24 cellular contexts compared by ENCODE assay signal in genomic region chr5:76754765-76755164, GRCh38. TPM values are rescaled to one million over a fixed set of nuclear protein-coding genes. Genes with fewer than 3 reads are reported as not detected.
A peak's percentile ranks its signal among the peaks of the same experiment; 100 is the strongest.
DNase-seq lines count a peak whose midpoint lies in the region; ATAC-seq, FAIRE-seq and TF ChIP-seq lines count a peak whose summit lies in the region.
"Had no signal": no experiment of that assay in that cellular context is flagged by ENCODE, and none has a peak within 500 bp of the region (broad histone marks: within the 10 kb centered on the region; RNA-seq: fewer than 3 reads in every experiment).

No MANE protein-coding gene starts in this region.

- CTCF ChIA-PET in K562 (lab: Yijun Ruan, JAX; ENCODE audit: low intra/inter-chr PET ratio): no interaction called here

- WGBS in heart left ventricle, 4 donors: 82 to 89% (median 86%) methylated on average over 3 of the region's 3 CpGs
- 20% methylated on average over 3 of the region's 3 CpGs for WGBS in K562 (ENCODE audit: insufficient coverage, low coverage, missing lambda C conversion rate)

- TF ChIP-seq POLR2A in heart left ventricle (IDR thresholded peaks at IDR 0.05): no peak
- TF ChIP-seq POLR2A in K562 (conservative IDR thresholded peaks at IDR 0.05): no peak

- H3K4me3 ChIP-seq in right atrium auricular region (no peak overlapping the region), heart left ventricle (no peak overlapping the region), K562 (no peak overlapping the region)
- H3K4me3 ChIP-seq: BLaER1, GM23248 had no signal

- H3K36me3 ChIP-seq in right atrium auricular region (no peaks in the 10 kb centered on the region), heart left ventricle (no peaks in the 10 kb centered on the region), K562 (ENCODE audit: control insufficient read depth, insufficient read depth, low read length) (no peaks in the 10 kb centered on the region)
- H3K36me3 ChIP-seq: BLaER1 had no signal

- FAIRE-seq in K562 (lab: Jason Lieb, UNC): no peak
- FAIRE-seq: D721Med, GM18507, RCC 7860 had no signal

- no peaks in the 10 kb centered on the region for H3K4me1 ChIP-seq in right atrium auricular region
- H3K4me1 ChIP-seq in heart left ventricle: no peaks in the 10 kb centered on the region
- peaks cover 0 to 1% of the 10 kb centered on the region in 2 experiments; a peak in 1 of 5 replicates for H3K4me1 ChIP-seq in K562 (replicated peaks in 1 of 2; ENCODE audit: control insufficient read depth in 2 of 2, insufficient read depth in 2 of 2, low read length in 2 of 2)
- H3K4me1 ChIP-seq: BLaER1 had no signal

- no peak for TF ChIP-seq RAD21 in K562 (CRISPR knock-in tag; conservative IDR thresholded peaks at IDR 0.05 in 1 of 2, IDR thresholded peaks at IDR 0.05 in 1 of 2)

- H3K4me3 Mint-ChIP-seq in glutamatergic neuron (ENCODE audit: unreplicated experiment): no peak overlapping the region
- H3K4me3 Mint-ChIP-seq: CD4-positive, alpha-beta T cell; H9; IgD-negative memory B cell; T-helper 1 cell treated with Interleukin-12 subunit alpha and Interleukin-12 subunit beta and Interleukin-4 antibody, amounts not matched to agents 30 μg/mL and 1 μg/mL, for 36 hours had no signal

- intact Hi-C loops in heart left ventricle (cut with DNase I) (no loop called here), K562 (cut with micrococcal nuclease) (no loop called here)

- H3K9me3 ChIP-seq in right atrium auricular region (no peaks in the 10 kb centered on the region), heart left ventricle (no peaks in the 10 kb centered on the region), K562 (replicated peaks; ENCODE audit: control insufficient read depth, insufficient read depth, low read depth, low read length) (no peaks in the 10 kb centered on the region)
- H3K9me3 ChIP-seq: BLaER1, SK-N-SH had no signal

- POLR2A ChIA-PET in K562 (lab: Yijun Ruan, JAX): interaction anchor here (0.6 kb wide), 1 partner anchor 12 kb away, joined by 3 read pairs; no protein-coding TSS in a partner anchor

- no peak overlapping the region for H2AFZ ChIP-seq in K562 (ENCODE audit: low read depth, low read length)
- H2AFZ ChIP-seq: GM23248 had no signal

- H3K27me3 ChIP-seq in right atrium auricular region: no peaks in the 10 kb centered on the region
- H3K27me3 ChIP-seq in heart left ventricle: peaks cover 0 to 5% (median 0%) of the 10 kb centered on the region in 9 donors
- H3K27me3 ChIP-seq in K562 (ENCODE audit: control insufficient read depth in 2 of 2, insufficient read depth in 2 of 2, low read length in 2 of 2): no peaks in the 10 kb centered on the region
- H3K27me3 ChIP-seq: BLaER1 had no signal

- peaks cover 5% of the 10 kb centered on the region for H3K4me1 Mint-ChIP-seq in glutamatergic neuron (ENCODE audit: low read depth, unreplicated experiment)
- H3K4me1 Mint-ChIP-seq: H9 had no signal

- H3K27ac Mint-ChIP-seq in glutamatergic neuron (ENCODE audit: unreplicated experiment): no peak overlapping the region
- H3K27ac Mint-ChIP-seq: CD4-positive, alpha-beta T cell; H9; IgD-negative memory B cell; T-helper 1 cell treated with Interleukin-12 subunit alpha and Interleukin-12 subunit beta and Interleukin-4 antibody, amounts not matched to agents 30 μg/mL and 1 μg/mL, for 36 hours had no signal

- no TSS peak for BruUV-seq in K562 (replicated peaks; lab: Mats Ljungman, UMichigan)

- H3K27ac ChIP-seq in right atrium auricular region (no peak overlapping the region), heart left ventricle (no peak overlapping the region), K562 (ENCODE audit: extremely low read depth, low read depth, low read length) (no peak overlapping the region)
- H3K27ac ChIP-seq: BLaER1, GM23248 had no signal

- H3K36me3 Mint-ChIP-seq in glutamatergic neuron (ENCODE audit: unreplicated experiment): no peaks in the 10 kb centered on the region
- H3K36me3 Mint-ChIP-seq: IgD-negative memory B cell had no signal

- no peak for TF ChIP-seq EP300 in K562 (IDR thresholded peaks at IDR 0.05; ENCODE audit: low read length)

- H3K9ac ChIP-seq in K562 (ENCODE audit: insufficient read depth in 1 of 2, low read depth in 2 of 2, low read length in 2 of 2): no peak overlapping the region
- H3K9ac ChIP-seq: BLaER1, GM23248, SK-N-SH had no signal

- in situ Hi-C loops in K562 (cut with MboI): no loop called here

- H3K9me1 ChIP-seq in K562 (ENCODE audit: control insufficient read depth, insufficient read depth, low read length): no peaks in the 10 kb centered on the region

- H3K4me2 ChIP-seq in K562 (ENCODE audit: insufficient read depth, low read length): no peak overlapping the region
- H3K4me2 ChIP-seq: BLaER1, SK-N-SH had no signal

- DNase-seq in NCI-H1417 (lab: John Stamatoyannopoulos, UW) (peak in 2 of 3 experiments; percentile 0 to 52), NCI-H1417 treated with DMSO at 0.1 percent for 48 hours (lab: John Stamatoyannopoulos, UW) (no peak), right atrium auricular region (ENCODE audit: low spot score) (peak; percentile 54), heart left ventricle (no peak), K562 (ENCODE audit: extremely low read depth in 1 of 4, low spot score in 3 of 4) (no peak), glutamatergic neuron (no peak), HK-2 (ENCODE audit: unreplicated experiment) (no peak)
- DNase-seq: 8988T; ACHN; CD4-positive, alpha-beta T cell; GM23248; H9; NCI-H1092; NCI-H2081; NCI-H2171 treated with DMSO at 0.1 percent for 48 hours; SK-N-SH; SW 1271 had no signal

- H4K20me1 ChIP-seq in K562 (replicated peaks; ENCODE audit: control insufficient read depth, insufficient read depth, low read length): no peaks in the 10 kb centered on the region
- H4K20me1 ChIP-seq: BLaER1 had no signal

- TF ChIP-seq CTCF in right atrium auricular region (IDR thresholded peaks at IDR 0.05) (no peak), heart left ventricle (IDR thresholded peaks at IDR 0.05) (no peak), K562 (IDR thresholded peaks at IDR 0.05 in 2 of 3, conservative IDR thresholded peaks at IDR 0.05 in 1 of 3; ENCODE audit: insufficient read depth in 2 of 3, low read depth in 1 of 3, low read length in 3 of 3) (no peak), glutamatergic neuron (IDR thresholded peaks at IDR 0.05; ENCODE audit: partially characterized antibody, unreplicated experiment) (no peak)

- H3K79me2 ChIP-seq in K562 (ENCODE audit: control insufficient read depth, insufficient read depth, low read length): no peaks in the 10 kb centered on the region

- H3K27me3 Mint-ChIP-seq in glutamatergic neuron (ENCODE audit: unreplicated experiment): peaks cover 2% of the 10 kb centered on the region

- ATAC-seq in heart left ventricle (no peak), K562 (no peak), GM19328 (IDR thresholded peaks at IDR 0.05; ENCODE audit: unreplicated experiment) (no peak)

- no peaks in the 10 kb centered on the region for H3K9me3 Mint-ChIP-seq in glutamatergic neuron (ENCODE audit: unreplicated experiment)
- H3K9me3 Mint-ChIP-seq: CD4-positive, alpha-beta T cell; H9; T-helper 1 cell treated with Interleukin-12 subunit alpha and Interleukin-12 subunit beta and Interleukin-4 antibody, amounts not matched to agents 30 μg/mL and 1 μg/mL, for 36 hours had no signal

TF ChIP-seq in K562, 482 proteins besides CTCF, POLR2A, EP300 and RAD21:
- TF ChIP-seq LEF1 (IDR thresholded peaks at IDR 0.05): no peak
- no peak for TF ChIP-seq TAL1 (IDR thresholded peaks at IDR 0.05)
- TF ChIP-seq MEIS2 (IDR thresholded peaks at IDR 0.05; ENCODE audit: partially characterized antibody): peak; percentile 20
- peak; percentile 43; the same call in 1 of the 2 replicates for TF ChIP-seq NFIC (IDR thresholded peaks at IDR 0.05)
- no peak for TF ChIP-seq XRCC5 (IDR thresholded peaks at IDR 0.05; ENCODE audit: low read depth, low read length)

RNA-seq across cellular contexts. Expression of gene F2R, which starts 38.8 kb away (rescaled TPM):
- total RNA-seq in right atrium auricular region: 10 to 100 TPM; 16.1 to 46.7 TPM
- total RNA-seq in heart left ventricle: 10 to 100 TPM in 7 of 9 donors, 1 to 10 TPM in 2; 8.6 to 28.2 (median 13.6) TPM
- 10 to 100 TPM in 1 of 2 donors, 1 to 10 TPM in 1; 2.5 to 19.3 TPM for polyA plus RNA-seq in heart left ventricle
- total RNA-seq in K562 (2011; cell fraction: chromatin; rRNA removed; ENCODE audit: low replicate concordance): 26.4 and 32.1 TPM in 2 replicates
- 29.2 and 33.2 TPM in 2 replicates for total RNA-seq in K562 (2011; cell fraction: nucleolus; rRNA removed)
- total RNA-seq in K562 (2011; cell fraction: nucleoplasm; rRNA removed): 46.1 and 60.1 TPM in 2 replicates
- total RNA-seq in K562 (2014; rRNA removed): 11.2 and 13.7 TPM in 2 replicates
- 15.1 and 15.2 TPM in 2 replicates for total RNA-seq in K562 (2014; rRNA removed; fragmentation: Illumina TruSeq; extraction: Trizol)
- total RNA-seq in K562 (2015; rRNA removed; fragmentation: Illumina TruSeq; extraction: Trizol): 10.5 and 11.1 TPM in 2 replicates
- total RNA-seq in K562 (2021): 14.7 and 15.3 TPM in 2 replicates
- polyA plus RNA-seq in K562 (2011; rRNA removed): 34.7 and 56.5 TPM in 2 replicates
- 39.1 and 73.9 TPM in 2 replicates for polyA plus RNA-seq in K562 (2011; cell fraction: cytosol; rRNA removed)
- 11.1 and 24.1 TPM in 2 replicates for polyA plus RNA-seq in K562 (2011; cell fraction: nucleus; rRNA removed)
- 10.9 and 11.1 TPM in 2 replicates for polyA plus RNA-seq in K562 (2012)
- polyA plus RNA-seq in K562 (2014; fragmentation: Illumina TruSeq; extraction: Trizol): 19.1 and 19.8 TPM in 2 replicates
- polyA plus RNA-seq in K562 (2014; fragmentation: Nextera tagmentation; extraction: Ambion mirVana): 1 to 10 TPM; 4.0 to 4.9 TPM
- 17.1 and 18.5 TPM in 2 replicates for polyA plus RNA-seq in K562 (2014; rRNA removed)
- polyA minus RNA-seq in K562 (2011; rRNA and poly(A)+ RNA removed): 35.4 and 55.1 TPM in 2 replicates
- 13.9 and 23.1 TPM in 2 replicates for polyA minus RNA-seq in K562 (2011; cell fraction: cytosol; rRNA and poly(A)+ RNA removed)
- 8.1 and 19.8 TPM in 2 replicates for polyA minus RNA-seq in K562 (2011; cell fraction: nucleus; rRNA and poly(A)+ RNA removed)
- 59.3 TPM for total RNA-seq in glutamatergic neuron (ENCODE audit: unreplicated experiment)

Comparison
In these comparisons a context has a peak if more than half of its experiments do, and no peak if none do; other contexts are left out.
1. DNase-seq: peak in NCI-H1417 (2 of 3) and right atrium auricular region (single experiment); none in NCI-H1417 treated with DMSO at 0.1 percent for 48 hours (single experiment), heart left ventricle (0 of 5), K562 (0 of 4), glutamatergic neuron (single experiment) and HK-2 (single experiment).